Comparison of ENCODE assay signal across 8 cellular contexts in genomic region chr15:44102675-44103254, GRCh38.
DNase-seq lines count a peak whose midpoint lies in the region; ATAC-seq, FAIRE-seq and TF ChIP-seq lines count a peak whose summit lies in the region.
"Had no signal": no experiment of that assay in that cellular context is flagged by ENCODE, and none has a peak within 500 bp of the region (broad histone marks: within the 10 kb centered on the region; RNA-seq: fewer than 3 reads in every experiment).

No MANE protein-coding gene starts in this region.

- H3K4ac ChIP-seq in IMR-90 (ENCODE audit: low read depth, low read length), result peak overlapping the region; percentile 81; the same call in 1 of the 2 replicates

- H4K20me1 ChIP-seq in IMR-90 (ENCODE audit: insufficient read depth, low read length) (no peaks in the 10 kb centered on the region; the same call in 1 of the 2 replicates), astrocyte (ENCODE audit: insufficient read depth, low read length) (peaks cover under 1% of the 10 kb centered on the region)

- H3K79me2 ChIP-seq in astrocyte (ENCODE audit: insufficient read depth, low read length), result peaks cover 67% of the 10 kb centered on the region

- peak; percentile 93 for ATAC-seq in IMR-90 (ENCODE audit: low read depth)
- no peak for ATAC-seq in GM19463 (IDR thresholded peaks at IDR 0.05; ENCODE audit: unreplicated experiment)
- ATAC-seq in HG02870 (IDR thresholded peaks at IDR 0.05; ENCODE audit: unreplicated experiment), result no peak

- H3K4me3 ChIP-seq in IMR-90 (ENCODE audit: insufficient read depth, low read depth, low read length), result no peak overlapping the region
- H3K4me3 ChIP-seq in astrocyte (ENCODE audit: insufficient read depth, low read depth, low read length), result no peak overlapping the region
- H3K4me3 ChIP-seq in testis, result no peak overlapping the region
- no peak overlapping the region for H3K4me3 ChIP-seq in lower leg skin (ENCODE audit: low read depth, poor library complexity, severe bottlenecking)

- CTCF ChIA-PET in IMR-90 (lab: Yijun Ruan, JAX), result no interaction called here

- peak overlapping the region; percentile 19 for H3K23ac ChIP-seq in IMR-90 (ENCODE audit: low read depth, low read length)

- H2AFZ ChIP-seq in IMR-90 (replicated peaks; ENCODE audit: low read length, poor library complexity), result peak overlapping the region; percentile 12
- no peak overlapping the region for H2AFZ ChIP-seq in astrocyte (ENCODE audit: low read depth, low read length)

- dilution Hi-C loops in IMR-90 (cut with HindIII; ENCODE audit: low sequenced_read_pairs, unreplicated experiment), result no loop called here

- no peak overlapping the region; the same call in 1 of the 2 replicates for H3K18ac ChIP-seq in IMR-90 (ENCODE audit: low read depth, low read length)

- H2AK5ac ChIP-seq in IMR-90 (ENCODE audit: low read depth, low read length), result peak overlapping the region; percentile 31; the same call in 1 of the 2 replicates

- no peak for TF ChIP-seq POLR2A in IMR-90 (IDR thresholded peaks at IDR 0.05; ENCODE audit: low read depth, low read length)
- TF ChIP-seq POLR2A in testis (IDR thresholded peaks at IDR 0.05), result no peak
- TF ChIP-seq POLR2A in lower leg skin (IDR thresholded peaks at IDR 0.05), result no peak

- H3K4me1 Mint-ChIP-seq in astrocyte (ENCODE audit: low read depth, unreplicated experiment), result peaks cover 39% of the 10 kb centered on the region

- H2BK120ac ChIP-seq in IMR-90 (ENCODE audit: low read depth, low read length), result peak overlapping the region; percentile 80

- peak overlapping the region; percentile 82 for H2BK20ac ChIP-seq in IMR-90 (ENCODE audit: low read depth, low read length)

- peaks cover 11% of the 10 kb centered on the region for H3K4me1 ChIP-seq in IMR-90 (ENCODE audit: control insufficient read depth, insufficient read depth, low read length)
- peaks cover 32% of the 10 kb centered on the region for H3K4me1 ChIP-seq in astrocyte (ENCODE audit: insufficient read depth, low read length)
- H3K4me1 ChIP-seq in testis, result no peaks in the 10 kb centered on the region

- no peaks in the 10 kb centered on the region; the same call in none of the 2 replicates for H3K9me1 ChIP-seq in IMR-90 (ENCODE audit: insufficient read depth, low read length)

- H2AK9ac ChIP-seq in IMR-90 (replicated peaks; ENCODE audit: low read depth, low read length, poor library complexity), result no peak overlapping the region

- peak overlapping the region; percentile 10; the same call in 1 of the 2 replicates for H4K5ac ChIP-seq in IMR-90 (ENCODE audit: low read depth, low read length)

- POLR2A ChIA-PET in IMR-90 (lab: Charles Lee; ENCODE audit: unreplicated experiment), result no interaction called here

- peak; percentile 99 for FAIRE-seq in astrocyte (lab: Jason Lieb, UNC)

- in situ Hi-C loops in IMR-90 (cut with MboI; ENCODE audit: low sequenced_read_pairs), result no loop called here

- H2BK5ac ChIP-seq in IMR-90 (ENCODE audit: low read depth, low read length, poor library complexity, severe bottlenecking), result peak overlapping the region; percentile 68

- no peak overlapping the region for H3K14ac ChIP-seq in IMR-90 (replicated peaks; ENCODE audit: low read depth, low read length)

- H3K27me3 Mint-ChIP-seq in astrocyte (ENCODE audit: low read depth, unreplicated experiment), result no peaks in the 10 kb centered on the region

- TF ChIP-seq CTCF in IMR-90 (conservative IDR thresholded peaks at IDR 0.05; ENCODE audit: low read depth, low read length) (no peak), astrocyte (IDR thresholded peaks at IDR 0.05; ENCODE audit: insufficient read depth, low read depth, low read length) (no peak), testis (IDR thresholded peaks at IDR 0.05) (no peak), lower leg skin (IDR thresholded peaks at IDR 0.05) (no peak)

- H4K91ac ChIP-seq in IMR-90 (ENCODE audit: insufficient read depth, low read depth, low read length), result peak overlapping the region; percentile 1; the same call in 1 of the 2 replicates

- H4K8ac ChIP-seq in IMR-90 (ENCODE audit: low read depth in 2 of 2, low read length in 2 of 2), result peak overlapping the region in 1 of 2 experiments; percentile 65; a peak in 2 of 4 replicates

- H3K27me3 ChIP-seq in IMR-90 (ENCODE audit: control insufficient read depth, insufficient read depth, low read length) (no peaks in the 10 kb centered on the region), astrocyte (ENCODE audit: insufficient read depth, low read length) (no peaks in the 10 kb centered on the region), testis (no peaks in the 10 kb centered on the region)

- peak overlapping the region; percentile 73 for H3K4me2 ChIP-seq in IMR-90 (ENCODE audit: low read depth, low read length)
- H3K4me2 ChIP-seq in astrocyte (ENCODE audit: low read length), result peak overlapping the region; percentile 79

- H3K27ac ChIP-seq in IMR-90 (ENCODE audit: insufficient read depth, low read length), result peak overlapping the region; percentile 27; the same call in 1 of the 2 replicates
- H3K27ac ChIP-seq in astrocyte (ENCODE audit: low read depth, low read length), result peak overlapping the region; percentile 92
- peak overlapping the region in 1 of 2 donors; percentile 51 for H3K27ac ChIP-seq in testis

- H3K9me3 ChIP-seq in IMR-90 (ENCODE audit: control insufficient read depth, insufficient read depth, low read length) (no peaks in the 10 kb centered on the region), astrocyte (ENCODE audit: insufficient read depth, low read depth, low read length) (no peaks in the 10 kb centered on the region), testis (no peaks in the 10 kb centered on the region)

- peak overlapping the region; percentile 78; the same call in 1 of the 2 replicates for H3K56ac ChIP-seq in IMR-90 (ENCODE audit: extremely low read depth, insufficient read depth, low read length)

- DNase-seq in IMR-90 (peak; percentile 99), astrocyte (ENCODE audit: low read depth) (peak; percentile 100), hypothalamus (lab: John Stamatoyannopoulos, UW) (peak in 36 of 51 donors; percentile 5 to 95 (median 42)), testis (peak; percentile 80), lower leg skin (ENCODE audit: low spot score in 2 of 2) (no peak)

- intact Hi-C loops in IMR-90 (cut with micrococcal nuclease), result loop anchor here (10.0 kb wide), 1 partner anchor 92 kb away; the partner anchor contains the start of gene FRMD5
- intact Hi-C loops in testis (cut with DNase I; ENCODE audit: low total_unique reads), result no loop called here
- intact Hi-C loops in lower leg skin (cut with DNase I; ENCODE audit: low total_unique reads), result no loop called here

- H2BK15ac ChIP-seq in IMR-90 (ENCODE audit: low read depth, low read length), result peak overlapping the region; percentile 16; the same call in 1 of the 3 replicates

- no TSS peak for BruUV-seq in IMR-90 (replicated peaks; lab: Mats Ljungman, UMichigan)

- H3K9ac ChIP-seq in IMR-90 (ENCODE audit: low read depth, low read length) (no peak overlapping the region), astrocyte (ENCODE audit: low read length) (peak overlapping the region; percentile 72)

- no peaks in the 10 kb centered on the region for H3K36me3 ChIP-seq in IMR-90 (ENCODE audit: control insufficient read depth, insufficient read depth, low read length)
- H3K36me3 ChIP-seq in astrocyte (ENCODE audit: insufficient read depth, low read length), result no peaks in the 10 kb centered on the region
- H3K36me3 ChIP-seq in testis (ENCODE audit: low read depth, missing control alignments), result no peaks in the 10 kb centered on the region

- no peaks in the 10 kb centered on the region for H3K9me3 Mint-ChIP-seq in astrocyte (ENCODE audit: unreplicated experiment)
- H3K9me3 Mint-ChIP-seq: dendritic cell treated with granulocyte-macrophage colony-stimulating factor and Interleukin-4, amounts not matched to agents 40 ng/mL and 50 ng/mL, for 4 days had no signal

- peak; percentile 17; the same call in 1 of the 2 replicates for TF ChIP-seq RAD21 in IMR-90 (IDR thresholded peaks at IDR 0.05; ENCODE audit: low read length)

- H3K79me1 ChIP-seq in IMR-90 (ENCODE audit: low read depth in 1 of 2, low read length in 2 of 2), result peaks cover 0 to 12% of the 10 kb centered on the region in 2 experiments; a peak in 2 of 4 replicates

- H3K4me3 Mint-ChIP-seq in astrocyte (ENCODE audit: unreplicated experiment), result no peak overlapping the region
- H3K4me3 Mint-ChIP-seq: dendritic cell treated with granulocyte-macrophage colony-stimulating factor and Interleukin-4, amounts not matched to agents 40 ng/mL and 50 ng/mL, for 4 days had no signal

- peak overlapping the region; percentile 94 for H3K27ac Mint-ChIP-seq in astrocyte (ENCODE audit: unreplicated experiment)
- H3K27ac Mint-ChIP-seq: dendritic cell treated with granulocyte-macrophage colony-stimulating factor and Interleukin-4, amounts not matched to agents 40 ng/mL and 50 ng/mL, for 4 days had no signal

- no peaks in the 10 kb centered on the region for H3K36me3 Mint-ChIP-seq in astrocyte (ENCODE audit: low read depth, unreplicated experiment)

TF ChIP-seq in IMR-90, 13 proteins besides CTCF, POLR2A, EP300 and RAD21:
- no peak for TF ChIP-seq MXI1 (IDR thresholded peaks at IDR 0.05; ENCODE audit: borderline replicate concordance, low read depth, low read length)
- TF ChIP-seq CEBPB (IDR thresholded peaks at IDR 0.05; ENCODE audit: low read depth, low read length), result peak; percentile 32; the same call in 1 of the 2 replicates
- no peak for TF ChIP-seq MAZ (IDR thresholded peaks at IDR 0.05; ENCODE audit: borderline replicate concordance, low read depth, low read length)
- TF ChIP-seq FOS (IDR thresholded peaks at IDR 0.05; ENCODE audit: low read depth, low read length), result peak; percentile 84
- peak; percentile 27; the same call in 1 of the 2 replicates for TF ChIP-seq BHLHE40 (IDR thresholded peaks at IDR 0.05; ENCODE audit: low read depth, low read length)
- no peak for TF ChIP-seq RCOR1 (IDR thresholded peaks at IDR 0.05; ENCODE audit: insufficient replicate concordance, low read length)

Comparison
In these comparisons a context has a peak if more than half of its experiments do, and no peak if none do; other contexts are left out.
1. DNase-seq: peak in IMR-90 (single experiment), astrocyte (single experiment), hypothalamus (36 of 51) and testis (single experiment); none in lower leg skin (0 of 2).